24 cellular contexts compared by ENCODE assay signal in the genomic region with DNA sequence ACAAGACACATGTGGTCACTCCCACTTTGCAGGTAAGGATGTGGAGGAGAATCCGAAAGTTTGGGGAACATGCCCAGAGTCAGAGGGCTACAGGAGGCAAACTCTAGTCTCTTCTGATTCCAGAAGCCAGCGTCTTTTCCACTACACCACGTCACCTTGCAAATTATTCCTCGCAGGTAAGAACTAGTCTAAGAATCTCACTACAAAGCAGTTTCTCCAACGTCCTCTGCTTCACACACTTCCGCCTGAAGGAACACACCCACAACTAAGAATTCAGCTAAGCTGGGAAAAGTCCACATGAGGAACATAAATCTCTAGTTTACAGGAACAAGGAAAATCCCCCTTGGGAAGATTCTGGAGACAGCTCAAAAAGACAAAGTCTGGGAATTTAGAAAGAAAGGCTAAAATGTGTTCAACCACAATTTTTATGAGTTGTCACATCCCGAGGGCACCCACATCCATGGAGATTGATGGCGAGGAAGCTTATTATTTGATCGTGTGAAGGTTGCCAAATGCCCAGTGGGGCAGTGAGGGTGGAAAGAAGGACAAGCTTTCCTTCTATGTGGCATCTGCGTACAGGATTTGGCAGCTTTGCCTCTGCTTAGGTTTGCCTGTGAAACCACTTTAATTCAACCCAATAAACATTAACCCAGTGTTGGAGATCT.
"Had no signal": no experiment of that assay in that cellular context is flagged by ENCODE, and none has a peak within 500 bp of the region (broad histone marks: within the 10 kb centered on the region; RNA-seq: fewer than 3 reads in every experiment).

No MANE protein-coding gene starts in this region.

- H3K9ac ChIP-seq: neural progenitor cell had no signal

- H3K9me3 Mint-ChIP-seq: activated CD4-positive, alpha-beta T cell treated with anti-CD3 and anti-CD28 coated beads, Interleukin-2, amount 10 ng/mL, durations not matched to agents 24 days and 14 days had no signal

- H3K4me1 Mint-ChIP-seq: activated CD4-positive, alpha-beta T cell treated with anti-CD3 and anti-CD28 coated beads, Interleukin-2, amount 10 ng/mL, durations not matched to agents 24 days and 14 days; activated naive CD8-positive, alpha-beta T cell treated with anti-CD3 and anti-CD28 coated beads for 36 hours; activated T-helper 17 cell treated with anti-CD3 and anti-CD28 coated beads, Interleukin-2, amount 50 U/mL, for 72 hours; naive B cell; neural progenitor cell; stimulated activated effector memory CD8-positive, alpha-beta T cell treated with anti-CD3 and anti-CD28 coated beads, Interleukin-12 subunit alpha, Interleukin-12 subunit beta, amount 100 ng/mL, for 72 hours had no signal

- H2AFZ ChIP-seq: neural progenitor cell had no signal

- ATAC-seq: activated CD8-positive, alpha-beta T cell treated with anti-CD3 and anti-CD28 coated beads for 36 hours; activated T-helper 17 cell treated with anti-CD3 and anti-CD28 coated beads, Interleukin-2, amount 50 U/mL, for 72 hours; left lobe of liver; psoas muscle; right cardiac atrium; stimulated activated effector memory CD8-positive, alpha-beta T cell treated with anti-CD3 and anti-CD28 coated beads, Interleukin-12 subunit alpha, Interleukin-12 subunit beta, amount 100 ng/mL, for 72 hours had no signal

- H3K9me3 ChIP-seq: stomach had no signal

- FAIRE-seq: colon had no signal

- H3K4me3 Mint-ChIP-seq: activated CD4-positive, alpha-beta T cell treated with anti-CD3 and anti-CD28 coated beads, Interleukin-2, amount 10 ng/mL, durations not matched to agents 24 days and 14 days; activated CD8-positive, alpha-beta T cell treated with anti-CD3 and anti-CD28 coated beads for 36 hours; activated naive CD8-positive, alpha-beta T cell treated with anti-CD3 and anti-CD28 coated beads for 36 hours; activated T-helper 17 cell treated with anti-CD3 and anti-CD28 coated beads, Interleukin-2, amount 50 U/mL, for 72 hours; naive B cell; neural progenitor cell; stimulated activated effector memory CD8-positive, alpha-beta T cell treated with anti-CD3 and anti-CD28 coated beads, Interleukin-12 subunit alpha, Interleukin-12 subunit beta, amount 100 ng/mL, for 72 hours had no signal

- H3K27ac ChIP-seq: neural progenitor cell, psoas muscle, stomach had no signal

- DNase-seq: activated CD4-positive, alpha-beta T cell treated with anti-CD3 and anti-CD28 coated beads, Interleukin-2, amount 10 ng/mL, durations not matched to agents 24 days and 14 days; activated CD4-positive, CD25-positive, alpha-beta regulatory T cell; activated CD8-positive, alpha-beta T cell treated with anti-CD3 and anti-CD28 coated beads for 36 hours; activated naive CD4-positive, alpha-beta T cell; activated naive CD8-positive, alpha-beta T cell treated with anti-CD3 and anti-CD28 coated beads for 36 hours; activated T-cell treated with anti-CD3 and anti-CD28 coated beads, Interleukin-2, amount 50 U/mL, for 1 hour; amygdala; caudate nucleus; erythroblast; naive B cell; psoas muscle; right cardiac atrium; stimulated activated CD4-positive, alpha-beta T cell treated with anti-CD3 and anti-CD28 coated beads, Interleukin-4, amount 100 ng/mL, for 1 hour; stomach; T-helper 1 cell; T-helper 9 cell; trophoblast cell had no signal

- H3K36me3 ChIP-seq: neural progenitor cell, stomach had no signal

- H3K36me3 Mint-ChIP-seq: activated naive CD8-positive, alpha-beta T cell treated with anti-CD3 and anti-CD28 coated beads for 36 hours; neural progenitor cell; stimulated activated effector memory CD8-positive, alpha-beta T cell treated with anti-CD3 and anti-CD28 coated beads, Interleukin-12 subunit alpha, Interleukin-12 subunit beta, amount 100 ng/mL, for 72 hours had no signal

- H3K27me3 ChIP-seq: neural progenitor cell, stomach had no signal

- H3K4me1 ChIP-seq: neural progenitor cell, psoas muscle, stomach had no signal

- H3K4me2 ChIP-seq: neural progenitor cell had no signal

- H3K4me3 ChIP-seq: lung, neural progenitor cell, psoas muscle, skin epidermis, stomach had no signal

- H3K27me3 Mint-ChIP-seq: activated CD4-positive, alpha-beta T cell treated with anti-CD3 and anti-CD28 coated beads, Interleukin-2, amount 10 ng/mL, durations not matched to agents 24 days and 14 days; activated CD8-positive, alpha-beta T cell treated with anti-CD3 and anti-CD28 coated beads for 36 hours; activated T-helper 17 cell treated with anti-CD3 and anti-CD28 coated beads, Interleukin-2, amount 50 U/mL, for 72 hours had no signal

- H3K27ac Mint-ChIP-seq: activated CD4-positive, alpha-beta T cell treated with anti-CD3 and anti-CD28 coated beads, Interleukin-2, amount 10 ng/mL, durations not matched to agents 24 days and 14 days; activated CD8-positive, alpha-beta T cell treated with anti-CD3 and anti-CD28 coated beads for 36 hours; activated naive CD8-positive, alpha-beta T cell treated with anti-CD3 and anti-CD28 coated beads for 36 hours; activated T-helper 17 cell treated with anti-CD3 and anti-CD28 coated beads, Interleukin-2, amount 50 U/mL, for 72 hours; naive B cell; neural progenitor cell; stimulated activated effector memory CD8-positive, alpha-beta T cell treated with anti-CD3 and anti-CD28 coated beads, Interleukin-12 subunit alpha, Interleukin-12 subunit beta, amount 100 ng/mL, for 72 hours had no signal
